1 cellular context compared by ENCODE assay signal in genomic region chr15:56243117-56243773, GRCh38.
TF ChIP-seq lines count a peak whose summit lies in the region.

No MANE protein-coding gene starts in this region.

TF ChIP-seq in GM23338, 12 proteins besides CTCF, POLR2A, EP300 and RAD21 (continued from another document):
- no peak for TF ChIP-seq REST (IDR thresholded peaks at IDR 0.05; ENCODE audit: unreplicated experiment)
